ENCODE assay signal across 15 cellular contexts in the genomic region with DNA sequence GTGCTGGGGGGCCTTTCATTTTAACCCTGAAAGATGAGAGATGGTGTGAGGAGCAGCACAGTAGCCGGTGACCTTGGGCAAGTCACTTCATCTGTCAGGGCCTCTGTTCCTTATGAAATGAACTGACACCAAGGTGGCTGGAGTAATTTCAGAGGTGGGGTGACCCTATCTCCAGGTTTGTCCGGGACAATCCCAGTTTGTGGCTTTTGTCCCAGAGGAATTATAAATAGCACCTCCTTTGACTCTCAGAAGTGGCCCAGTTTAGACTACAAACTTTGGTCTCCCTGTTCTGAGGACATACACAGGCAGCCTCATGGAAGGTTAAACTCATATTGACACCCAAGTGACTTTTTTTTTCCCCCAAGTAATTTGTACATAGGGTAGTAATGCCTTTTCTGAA. TPM values are rescaled to one million over a fixed set of nuclear protein-coding genes. Genes with fewer than 3 reads are reported as not detected.
DNase-seq lines count a peak whose midpoint lies in the region; ATAC-seq lines count a peak whose summit lies in the region.
"Had no signal": no experiment of that assay in that cellular context is flagged by ENCODE, and none has a peak within 500 bp of the region (broad histone marks: within the 10 kb centered on the region; RNA-seq: fewer than 3 reads in every experiment).

No MANE protein-coding gene starts in this region.

- intact Hi-C loops in Right ventricle myocardium inferior (cut with DNase I): no loop called here
- intact Hi-C loops in cardiac septum (cut with DNase I): no loop called here
- intact Hi-C loops in left cardiac atrium (cut with DNase I): no loop called here

- H3K9me3 ChIP-seq in stomach smooth muscle (ENCODE audit: control insufficient read depth in 2 of 2, low read length in 2 of 2): no peaks in the 10 kb centered on the region
- no peaks in the 10 kb centered on the region for H3K9me3 ChIP-seq in effector memory CD4-positive, alpha-beta T cell (ENCODE audit: control insufficient read depth, low read length)
- H3K9me3 ChIP-seq: BLaER1 treated with 17β-estradiol and CSF1 and Interleukin-3, amounts not matched to agents 10 nM and 100 nM; HAP-1 had no signal

- peak; percentile 81 for ATAC-seq in Right ventricle myocardium inferior
- peak; percentile 37 to 69 for ATAC-seq in left cardiac atrium
- ATAC-seq in GM19467 (IDR thresholded peaks at IDR 0.05; ENCODE audit: unreplicated experiment): no peak
- ATAC-seq in GM21515 (IDR thresholded peaks at IDR 0.05; ENCODE audit: unreplicated experiment): no peak

- no peaks in the 10 kb centered on the region for H3K36me3 ChIP-seq in stomach smooth muscle (ENCODE audit: control insufficient read depth in 2 of 2, insufficient read depth in 2 of 2, low read length in 2 of 2)
- no peaks in the 10 kb centered on the region for H3K36me3 ChIP-seq in effector memory CD4-positive, alpha-beta T cell (ENCODE audit: control insufficient read depth, insufficient read depth, low read length)
- H3K36me3 ChIP-seq: BLaER1 treated with 17β-estradiol and CSF1 and Interleukin-3, amounts not matched to agents 10 nM and 100 nM; HAP-1 had no signal

- no peak for DNase-seq in Right ventricle myocardium inferior (ENCODE audit: missing footprints)
- no peak for DNase-seq in cardiac septum (ENCODE audit: low spot score)
- DNase-seq in left cardiac atrium: no peak
- peak; percentile 49 for DNase-seq in myocyte (ENCODE audit: low read depth)
- no peak for DNase-seq in effector memory CD4-positive, alpha-beta T cell
- DNase-seq: AML-193; CD4-positive, CD25-positive, alpha-beta regulatory T cell; DMS53 had no signal

- H3K27me3 ChIP-seq in stomach smooth muscle (ENCODE audit: control insufficient read depth in 1 of 2, insufficient read depth in 2 of 2, low read length in 2 of 2): peaks cover 2 to 38% of the 10 kb centered on the region in 2 donors
- H3K27me3 ChIP-seq in effector memory CD4-positive, alpha-beta T cell (replicated peaks; ENCODE audit: control insufficient read depth, insufficient read depth, low read length, poor library complexity, severe bottlenecking): no peaks in the 10 kb centered on the region
- H3K27me3 ChIP-seq: BLaER1 treated with 17β-estradiol and CSF1 and Interleukin-3, amounts not matched to agents 10 nM and 100 nM had no signal

- H3K27ac ChIP-seq in stomach smooth muscle (ENCODE audit: low read length): peak overlapping the region; percentile 2
- H3K27ac ChIP-seq in effector memory CD4-positive, alpha-beta T cell (ENCODE audit: insufficient read depth, low read length, poor library complexity, severe bottlenecking): no peak overlapping the region
- H3K27ac ChIP-seq: 22Rv1; BLaER1 treated with 17β-estradiol and CSF1 and Interleukin-3, amounts not matched to agents 10 nM and 100 nM had no signal

- peaks cover 11% of the 10 kb centered on the region for H3K4me1 ChIP-seq in stomach smooth muscle (ENCODE audit: control insufficient read depth, insufficient read depth, low read length)
- H3K4me1 ChIP-seq in effector memory CD4-positive, alpha-beta T cell (ENCODE audit: control insufficient read depth, insufficient read depth, low read length, poor library complexity, severe bottlenecking): no peaks in the 10 kb centered on the region
- H3K4me1 ChIP-seq: BLaER1 treated with 17β-estradiol and CSF1 and Interleukin-3, amounts not matched to agents 10 nM and 100 nM; HAP-1 had no signal

- H3K9ac ChIP-seq in stomach smooth muscle (ENCODE audit: low read length in 2 of 2): no peak overlapping the region
- H3K9ac ChIP-seq: BLaER1 treated with 17β-estradiol and CSF1 and Interleukin-3, amounts not matched to agents 10 nM and 100 nM had no signal

- no peak overlapping the region for H3K4me3 ChIP-seq in stomach smooth muscle (ENCODE audit: low read length in 2 of 2)
- no peak overlapping the region for H3K4me3 ChIP-seq in effector memory CD4-positive, alpha-beta T cell (ENCODE audit: insufficient read depth, low read depth, low read length, poor library complexity, severe bottlenecking)
- H3K4me3 ChIP-seq: BLaER1 treated with 17β-estradiol and CSF1 and Interleukin-3, amounts not matched to agents 10 nM and 100 nM; HAP-1 had no signal

RNA-seq across cellular contexts. Expression of a gene that starts 14.6 kb away (rescaled TPM):
- 2,525 TPM for total RNA-seq in Right ventricle myocardium inferior
- total RNA-seq in cardiac septum: 3,389 TPM
- 1,000 to 10,000 TPM; 1,411 to 1,679 TPM for total RNA-seq in left cardiac atrium
- total RNA-seq in myocyte: 178 and 220 TPM in 2 replicates
- 213 TPM for polyA plus RNA-seq in myocyte (2012)
- total RNA-seq: CD4-positive, CD25-positive, alpha-beta regulatory T cell; HT-29 had no signal
- polyA plus RNA-seq: CD4-positive, CD25-positive, alpha-beta regulatory T cell had no signal

Comparison
In these comparisons a context has a peak if more than half of its experiments do, and no peak if none do; other contexts are left out.
1. ATAC-seq: peak in Right ventricle myocardium inferior (single experiment) and left cardiac atrium (2 of 2); none in GM19467 (single experiment) and GM21515 (single experiment).